ENCODE assay signal across 20 cellular contexts in genomic region chr16:79064259-79064658, GRCh38.
DNase-seq lines count a peak whose midpoint lies in the region; ATAC-seq, FAIRE-seq and TF ChIP-seq lines count a peak whose summit lies in the region.
"Had no signal": no experiment of that assay in that cellular context is flagged by ENCODE, and none has a peak within 500 bp of the region (broad histone marks: within the 10 kb centered on the region; RNA-seq: fewer than 3 reads in every experiment).

No MANE protein-coding gene starts in this region.

- no peak overlapping the region for H3K9ac ChIP-seq in HepG2 (ENCODE audit: insufficient read depth, low read depth, low read length)
- H3K9ac ChIP-seq: GM23248 had no signal

- H3K4me3 ChIP-seq in HepG2 (replicated peaks in 1 of 3; ENCODE audit: insufficient read depth in 1 of 3, low read depth in 2 of 3, low read length in 3 of 3) (no peak overlapping the region), right lobe of liver (no peak overlapping the region)
- H3K4me3 ChIP-seq: GM23248 had no signal

- in situ Hi-C loops in HepG2 (cut with HindIII; ENCODE audit: extremely low pct_ligation_motif_present, low pct_unique_long_range_greater_than_20kb) = no loop called here

- BruUV-seq in HepG2 (replicated peaks; lab: Mats Ljungman, UMichigan) = no TSS peak

- TF ChIP-seq POLR2A in HepG2 (IDR thresholded peaks at IDR 0.05; ENCODE audit: insufficient read depth in 1 of 2, low read depth in 2 of 2, low read length in 2 of 2) (no peak), right lobe of liver (IDR thresholded peaks at IDR 0.05) (no peak)

- no peak for ATAC-seq in HepG2
- ATAC-seq in right lobe of liver = no peak
- no peak for ATAC-seq in activated T-helper 17 cell treated with anti-CD3 and anti-CD28 coated beads, Interleukin-2, amount 50 U/mL, for 72 hours (replicated peaks)
- ATAC-seq: HCT116 had no signal

- TF ChIP-seq CTCF in HepG2 (CRISPR knock-in tag; IDR thresholded peaks at IDR 0.05) (no peak), right lobe of liver (IDR thresholded peaks at IDR 0.05) (no peak)

- no peaks in the 10 kb centered on the region for H4K20me1 ChIP-seq in HepG2 (ENCODE audit: insufficient read depth, low read length)

- H3K4me1 Mint-ChIP-seq in activated CD4-positive, alpha-beta memory T cell treated with anti-CD3 and anti-CD28 coated beads for 36 hours (ENCODE audit: low read depth) = peaks cover 33% of the 10 kb centered on the region
- H3K4me1 Mint-ChIP-seq in activated CD4-positive, alpha-beta memory T cell treated with anti-CD3 and anti-CD28 coated beads, Interleukin-2, amount 10 ng/mL, durations not matched to agents 7 days and 5 days = peaks cover 17% of the 10 kb centered on the region
- peaks cover 21% of the 10 kb centered on the region for H3K4me1 Mint-ChIP-seq in activated T-helper 17 cell treated with anti-CD3 and anti-CD28 coated beads, Interleukin-2, amount 50 U/mL, for 72 hours

- intact Hi-C loops in activated CD4-positive, alpha-beta memory T cell treated with anti-CD3 and anti-CD28 coated beads for 36 hours (cut with micrococcal nuclease) = no loop called here
- intact Hi-C loops in HepG2 (cut with micrococcal nuclease; ENCODE audit: unreplicated experiment) (no loop called here), right lobe of liver (cut with DNase I) (no loop called here)

- H3K9me3 Mint-ChIP-seq in activated CD4-positive, alpha-beta memory T cell treated with anti-CD3 and anti-CD28 coated beads for 36 hours = no peaks in the 10 kb centered on the region
- peaks cover 7% of the 10 kb centered on the region for H3K9me3 Mint-ChIP-seq in activated CD4-positive, alpha-beta memory T cell treated with anti-CD3 and anti-CD28 coated beads, Interleukin-2, amount 10 ng/mL, durations not matched to agents 7 days and 5 days
- H3K9me3 Mint-ChIP-seq in activated T-helper 17 cell treated with anti-CD3 and anti-CD28 coated beads, Interleukin-2, amount 50 U/mL, for 72 hours = peaks cover 11% of the 10 kb centered on the region
- H3K9me3 Mint-ChIP-seq: CD4-positive, alpha-beta memory T cell; H9 had no signal

- POLR2A ChIA-PET in activated CD4-positive, alpha-beta memory T cell treated with anti-CD3 and anti-CD28 coated beads for 36 hours (lab: Charles Lee) = interaction anchor here (0.6 kb wide), 1 partner anchor 10 kb away, joined by 3 read pairs; no protein-coding TSS in a partner anchor
- POLR2A ChIA-PET in activated CD4-positive, alpha-beta memory T cell treated with anti-CD3 and anti-CD28 coated beads, Interleukin-2, amount 10 ng/mL, durations not matched to agents 7 days and 5 days (lab: Charles Lee) = interaction anchor here (1.1 kb wide), 1 partner anchor 12 kb away, joined by 3 read pairs; no protein-coding TSS in a partner anchor
- POLR2A ChIA-PET in HepG2 (lab: Yijun Ruan, JAX) = no interaction called here

- peaks cover 8% of the 10 kb centered on the region for H3K27me3 Mint-ChIP-seq in activated CD4-positive, alpha-beta memory T cell treated with anti-CD3 and anti-CD28 coated beads for 36 hours
- peaks cover 2% of the 10 kb centered on the region for H3K27me3 Mint-ChIP-seq in activated CD4-positive, alpha-beta memory T cell treated with anti-CD3 and anti-CD28 coated beads, Interleukin-2, amount 10 ng/mL, durations not matched to agents 7 days and 5 days
- H3K27me3 Mint-ChIP-seq in activated T-helper 17 cell treated with anti-CD3 and anti-CD28 coated beads, Interleukin-2, amount 50 U/mL, for 72 hours = peaks cover 6% of the 10 kb centered on the region

- no peak for TF ChIP-seq RAD21 in HepG2 (CRISPR knock-in tag; IDR thresholded peaks at IDR 0.05)

- no peaks in the 10 kb centered on the region for H3K36me3 Mint-ChIP-seq in activated CD4-positive, alpha-beta memory T cell treated with anti-CD3 and anti-CD28 coated beads for 36 hours
- no peaks in the 10 kb centered on the region for H3K36me3 Mint-ChIP-seq in activated CD4-positive, alpha-beta memory T cell treated with anti-CD3 and anti-CD28 coated beads, Interleukin-2, amount 10 ng/mL, durations not matched to agents 7 days and 5 days (ENCODE audit: low read depth)
- peaks cover under 1% of the 10 kb centered on the region for H3K36me3 Mint-ChIP-seq in activated T-helper 17 cell treated with anti-CD3 and anti-CD28 coated beads, Interleukin-2, amount 50 U/mL, for 72 hours (ENCODE audit: low read depth)
- H3K36me3 Mint-ChIP-seq: CD4-positive, alpha-beta memory T cell had no signal

- FAIRE-seq in HepG2 (lab: Jason Lieb, UNC) (no peak), GM19239 (lab: Jason Lieb, UNC) (no peak)
- FAIRE-seq: G401.6, GM12892 had no signal

- H3K27ac Mint-ChIP-seq in activated CD4-positive, alpha-beta memory T cell treated with anti-CD3 and anti-CD28 coated beads for 36 hours = peak overlapping the region; percentile 6
- H3K27ac Mint-ChIP-seq in activated CD4-positive, alpha-beta memory T cell treated with anti-CD3 and anti-CD28 coated beads, Interleukin-2, amount 10 ng/mL, durations not matched to agents 7 days and 5 days = no peak overlapping the region
- peak overlapping the region; percentile 65 for H3K27ac Mint-ChIP-seq in activated T-helper 17 cell treated with anti-CD3 and anti-CD28 coated beads, Interleukin-2, amount 50 U/mL, for 72 hours
- H3K27ac Mint-ChIP-seq: CD4-positive, alpha-beta memory T cell; H9; HFFc6 had no signal

- no peak for DNase-seq in activated CD4-positive, alpha-beta memory T cell treated with anti-CD3 and anti-CD28 coated beads for 36 hours
- DNase-seq in activated CD4-positive, alpha-beta memory T cell treated with anti-CD3 and anti-CD28 coated beads, Interleukin-2, amount 10 ng/mL, durations not matched to agents 7 days and 5 days = no peak
- no peak for DNase-seq in HepG2 (ENCODE audit: low spot score)
- DNase-seq in right lobe of liver = no peak
- DNase-seq in GM19239 (ENCODE audit: insufficient read length, low spot score) = no peak
- no peak for DNase-seq in D341Med (ENCODE audit: low spot score)
- DNase-seq: 8988T; C1 segment of cervical spinal cord; Calu3; CD4-positive, alpha-beta memory T cell; COR-L47; DMS153; DND-41; GM23248; H9; HFFc6 had no signal

- CTCF ChIA-PET in activated CD4-positive, alpha-beta memory T cell treated with anti-CD3 and anti-CD28 coated beads for 36 hours (lab: Charles Lee) = interaction anchor here (0.8 kb wide), 1 partner anchor 17 kb away, joined by 3 read pairs; no protein-coding TSS in a partner anchor
- CTCF ChIA-PET in activated CD4-positive, alpha-beta memory T cell treated with anti-CD3 and anti-CD28 coated beads, Interleukin-2, amount 10 ng/mL, durations not matched to agents 7 days and 5 days (lab: Charles Lee) = interaction anchor here (1.4 kb wide), 1 partner anchor 16 kb away, joined by 3 read pairs; no protein-coding TSS in a partner anchor
- CTCF ChIA-PET in HepG2 (lab: Yijun Ruan, JAX; ENCODE audit: low intra/inter-chr PET ratio, low total read pairs) = no interaction called here

- H3K4me1 ChIP-seq in HepG2 (ENCODE audit: insufficient read depth, low read length) (no peaks in the 10 kb centered on the region), right lobe of liver (no peaks in the 10 kb centered on the region)

- no peaks in the 10 kb centered on the region for H3K9me3 ChIP-seq in HepG2 (ENCODE audit: low read length)
- H3K9me3 ChIP-seq in right lobe of liver = no peaks in the 10 kb centered on the region

- no peak overlapping the region for H3K27ac ChIP-seq in HepG2 (ENCODE audit: extremely low read length, insufficient read depth, low read length)
- no peak overlapping the region for H3K27ac ChIP-seq in right lobe of liver
- H3K27ac ChIP-seq: GM23248 had no signal

- H3K27me3 ChIP-seq in HepG2 (ENCODE audit: control insufficient read depth in 1 of 2, insufficient read depth in 2 of 2, low read length in 2 of 2) = no peaks in the 10 kb centered on the region
- no peaks in the 10 kb centered on the region for H3K27me3 ChIP-seq in right lobe of liver

- 68% methylated on average over 11 of the region's 11 CpGs for WGBS in HepG2 (ENCODE audit: low lambda C conversion rate)
- WGBS in right lobe of liver (ENCODE audit: insufficient coverage, low coverage, low lambda C conversion rate, missing lambda C conversion rate) = 72% methylated on average over 11 of the region's 11 CpGs

- no peaks in the 10 kb centered on the region for H3K79me2 ChIP-seq in HepG2 (ENCODE audit: insufficient read depth, low read length)

- no peak overlapping the region for H2AFZ ChIP-seq in HepG2 (ENCODE audit: low read length)
- H2AFZ ChIP-seq: GM23248 had no signal

- TF ChIP-seq EP300 in HepG2 (IDR thresholded peaks at IDR 0.05; ENCODE audit: low read depth in 2 of 2, low read length in 2 of 2) (no peak), HepG2 (CRISPR knock-in tag; IDR thresholded peaks at IDR 0.05; ENCODE audit: borderline replicate concordance) (no peak)

- H3K4me2 ChIP-seq in HepG2 (ENCODE audit: low read depth, low read length) = no peak overlapping the region

- no peak overlapping the region for H3K4me3 Mint-ChIP-seq in activated CD4-positive, alpha-beta memory T cell treated with anti-CD3 and anti-CD28 coated beads for 36 hours
- H3K4me3 Mint-ChIP-seq in activated CD4-positive, alpha-beta memory T cell treated with anti-CD3 and anti-CD28 coated beads, Interleukin-2, amount 10 ng/mL, durations not matched to agents 7 days and 5 days = no peak overlapping the region
- peak overlapping the region; percentile 16 for H3K4me3 Mint-ChIP-seq in activated T-helper 17 cell treated with anti-CD3 and anti-CD28 coated beads, Interleukin-2, amount 50 U/mL, for 72 hours
- H3K4me3 Mint-ChIP-seq: CD4-positive, alpha-beta memory T cell; H9; HFFc6 had no signal

- H3K36me3 ChIP-seq in HepG2 (replicated peaks in 1 of 2; ENCODE audit: control insufficient read depth in 1 of 2, insufficient read depth in 2 of 2, low read length in 2 of 2) (no peaks in the 10 kb centered on the region), right lobe of liver (no peaks in the 10 kb centered on the region)

TF ChIP-seq in HepG2, 621 proteins besides CTCF, POLR2A, EP300 and RAD21:
- no peak for TF ChIP-seq IRX3 (CRISPR knock-in tag; IDR thresholded peaks at IDR 0.05; ENCODE audit: borderline replicate concordance, low read depth)
- TF ChIP-seq MAFK (conservative IDR thresholded peaks at IDR 0.05 in 1 of 2, IDR thresholded peaks at IDR 0.05 in 1 of 2; ENCODE audit: low read length in 2 of 2) = peak; percentile 100
- TF ChIP-seq MAFF (IDR thresholded peaks at IDR 0.05; ENCODE audit: low read depth, low read length) = peak; percentile 100
- TF ChIP-seq MAFG (CRISPR knock-in tag; IDR thresholded peaks at IDR 0.05) = peak; percentile 85
TF ChIP-seq in HepG2: peak in this region for 3.
